20 cellular contexts compared by ENCODE assay signal in the genomic region with DNA sequence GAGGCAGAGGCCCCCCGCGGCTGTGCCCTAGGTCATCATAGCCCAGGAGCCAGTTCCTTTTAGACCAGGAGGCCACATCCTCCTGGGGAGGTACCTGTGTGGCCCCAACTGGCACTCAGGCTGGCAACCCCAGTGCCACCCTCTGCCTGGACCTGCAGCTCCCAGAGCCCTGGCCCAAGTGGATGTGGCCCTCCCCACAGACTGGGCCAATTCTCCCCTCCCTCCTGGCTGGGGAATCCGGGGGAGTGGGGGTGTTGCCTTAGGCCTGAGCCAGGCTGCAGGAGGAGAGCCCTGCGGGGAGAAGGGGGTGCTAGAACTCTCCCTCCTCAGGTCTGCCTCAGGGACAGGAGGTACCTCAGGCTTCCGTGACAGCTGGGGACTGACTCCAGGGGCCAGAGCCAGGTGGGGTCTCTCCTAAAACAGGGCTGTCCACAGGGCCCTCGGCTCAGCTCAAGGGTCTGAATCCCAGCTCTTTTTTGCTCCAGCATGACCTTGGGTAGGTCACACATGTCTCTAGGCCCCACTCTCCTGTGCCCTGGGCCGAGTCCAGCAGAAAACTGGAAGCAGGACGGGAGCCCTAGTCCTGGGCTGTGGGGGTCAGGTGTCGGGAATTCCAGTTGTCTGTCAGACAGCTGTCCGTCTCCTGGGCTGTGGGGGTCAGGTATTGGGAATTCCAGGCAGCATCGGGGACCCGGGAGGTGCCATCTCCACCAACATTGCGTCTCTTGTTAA. TPM values are rescaled to one million over a fixed set of nuclear protein-coding genes. Genes with fewer than 3 reads are reported as not detected.
A peak's percentile ranks its signal among the peaks of the same experiment; 100 is the strongest.
DNase-seq lines count a peak whose midpoint lies in the region; ATAC-seq, FAIRE-seq and TF ChIP-seq lines count a peak whose summit lies in the region.
"Had no signal": no experiment of that assay in that cellular context is flagged by ENCODE, and none has a peak within 500 bp of the region (broad histone marks: within the 10 kb centered on the region; RNA-seq: fewer than 3 reads in every experiment).

No MANE protein-coding gene starts in this region.

- no peak for FAIRE-seq in kidney (lab: Jason Lieb, UNC)

- H3K27ac ChIP-seq in kidney (ENCODE audit: low read depth in 2 of 2, low read length in 2 of 2), result peak overlapping the region; percentile 37 to 43
- peak overlapping the region; percentile 21 for H3K27ac ChIP-seq in vagina
- H3K27ac ChIP-seq: left lung, suprapubic skin, VCaP had no signal

- peaks cover 0 to 8% of the 10 kb centered on the region in 2 donors for H3K4me1 ChIP-seq in kidney (ENCODE audit: control insufficient read depth in 1 of 2, insufficient read depth in 1 of 2, low read depth in 1 of 2, low read length in 2 of 2)
- H3K4me1 ChIP-seq in vagina, result peaks cover 24% of the 10 kb centered on the region
- H3K4me1 ChIP-seq: left lung had no signal

- H3K9me3 ChIP-seq in kidney (ENCODE audit: control insufficient read depth in 1 of 2, low read length in 2 of 2) (no peaks in the 10 kb centered on the region), vagina (no peaks in the 10 kb centered on the region)
- H3K9me3 ChIP-seq: left lung, suprapubic skin had no signal

- no peak for TF ChIP-seq POLR2A in vagina (IDR thresholded peaks at IDR 0.05)

- no peak for DNase-seq in stimulated activated naive CD8-positive, alpha-beta T cell treated with anti-CD3 and anti-CD28 coated beads, Interleukin-15, amount 100 ng/mL, for 72 hours
- no peak for DNase-seq in stimulated activated naive CD8-positive, alpha-beta T cell treated with anti-CD3 and anti-CD28 coated beads, Interleukin-15, Interleukin-2, amounts not matched to agents 100 U/mL and 50 U/mL, for 24 hours
- DNase-seq in kidney, result no peak
- DNase-seq in vagina (ENCODE audit: extremely low spot score in 2 of 2), result no peak
- no peak for DNase-seq in DMS114 treated with DMSO at 0.1 percent for 48 hours (lab: John Stamatoyannopoulos, UW; ENCODE audit: unreplicated experiment)
- no peak for DNase-seq in effector memory CD8-positive, alpha-beta T cell
- DNase-seq: activated effector memory CD4-positive, alpha-beta T cell treated with Interleukin-2 at 50 U/mL for 16 hours; CD4-positive, alpha-beta memory T cell; dorsolateral prefrontal cortex; hippocampal formation; left lung; MM.1S; NCI-H1930; NCI-H524 treated with DMSO at 0.1 percent for 48 hours had no signal

- no peaks in the 10 kb centered on the region for H3K9me3 Mint-ChIP-seq in stimulated activated naive CD8-positive, alpha-beta T cell treated with anti-CD3 and anti-CD28 coated beads, Interleukin-15, amount 100 ng/mL, for 72 hours
- no peaks in the 10 kb centered on the region for H3K9me3 Mint-ChIP-seq in effector memory CD8-positive, alpha-beta T cell
- H3K9me3 Mint-ChIP-seq: CD4-positive, alpha-beta memory T cell had no signal

- ATAC-seq in stimulated activated naive CD8-positive, alpha-beta T cell treated with anti-CD3 and anti-CD28 coated beads, Interleukin-15, amount 100 ng/mL, for 72 hours, result no peak
- no peak for ATAC-seq in stimulated activated naive CD8-positive, alpha-beta T cell treated with anti-CD3 and anti-CD28 coated beads, Interleukin-15, Interleukin-2, amounts not matched to agents 100 U/mL and 50 U/mL, for 24 hours
- ATAC-seq in effector memory CD8-positive, alpha-beta T cell (replicated peaks), result no peak

- peak overlapping the region; percentile 46 to 59 for H3K27ac Mint-ChIP-seq in stimulated activated naive CD8-positive, alpha-beta T cell treated with anti-CD3 and anti-CD28 coated beads, Interleukin-15, amount 100 ng/mL, for 72 hours
- peak overlapping the region in 1 of 2 donors; percentile 20 for H3K27ac Mint-ChIP-seq in effector memory CD8-positive, alpha-beta T cell

- H3K4me1 Mint-ChIP-seq in stimulated activated naive CD8-positive, alpha-beta T cell treated with anti-CD3 and anti-CD28 coated beads, Interleukin-15, amount 100 ng/mL, for 72 hours, result peaks cover 10% of the 10 kb centered on the region
- peaks cover 0 to 2% of the 10 kb centered on the region in 2 donors for H3K4me1 Mint-ChIP-seq in effector memory CD8-positive, alpha-beta T cell (ENCODE audit: low read depth in 2 of 2)

- intact Hi-C loops in kidney (cut with DNase I), result no loop called here
- intact Hi-C loops in vagina (cut with DNase I), result no loop called here

- H3K4me3 ChIP-seq in kidney (ENCODE audit: low read length in 2 of 2) (no peak overlapping the region), vagina (no peak overlapping the region)
- H3K4me3 ChIP-seq: dorsolateral prefrontal cortex, left lung, suprapubic skin had no signal

- H3K27me3 Mint-ChIP-seq in stimulated activated naive CD8-positive, alpha-beta T cell treated with anti-CD3 and anti-CD28 coated beads, Interleukin-15, amount 100 ng/mL, for 72 hours, result no peaks in the 10 kb centered on the region
- H3K27me3 Mint-ChIP-seq in effector memory CD8-positive, alpha-beta T cell, result no peaks in the 10 kb centered on the region
- H3K27me3 Mint-ChIP-seq: CD4-positive, alpha-beta memory T cell had no signal

- peaks cover 2% of the 10 kb centered on the region for H3K36me3 Mint-ChIP-seq in effector memory CD8-positive, alpha-beta T cell (ENCODE audit: insufficient read depth)
- H3K36me3 Mint-ChIP-seq: CD4-positive, alpha-beta memory T cell had no signal

- no peaks in the 10 kb centered on the region for H3K36me3 ChIP-seq in kidney (ENCODE audit: control insufficient read depth in 1 of 2, insufficient read depth in 2 of 2, low read length in 2 of 2)
- no peaks in the 10 kb centered on the region for H3K36me3 ChIP-seq in vagina

- H3K27me3 ChIP-seq in vagina, result no peaks in the 10 kb centered on the region
- H3K27me3 ChIP-seq: dorsolateral prefrontal cortex, left lung, suprapubic skin had no signal

- no peak overlapping the region for H3K4me3 Mint-ChIP-seq in stimulated activated naive CD8-positive, alpha-beta T cell treated with anti-CD3 and anti-CD28 coated beads, Interleukin-15, amount 100 ng/mL, for 72 hours
- no peak overlapping the region for H3K4me3 Mint-ChIP-seq in effector memory CD8-positive, alpha-beta T cell
- H3K4me3 Mint-ChIP-seq: CD4-positive, alpha-beta memory T cell had no signal

- no peak overlapping the region for H3K9ac ChIP-seq in kidney (ENCODE audit: low read length in 2 of 2)

- TF ChIP-seq CTCF in kidney (IDR thresholded peaks at IDR 0.05; ENCODE audit: borderline replicate concordance, extremely low read depth, insufficient read depth) (no peak), vagina (IDR thresholded peaks at IDR 0.05) (no peak)

RNA-seq across cellular contexts. Expression of a gene that starts 9.6 kb away (rescaled TPM):
- total RNA-seq in kidney (22.1 TPM), vagina (25.0 TPM)
- 30.4 TPM for polyA plus RNA-seq in kidney (ENCODE audit: insufficient read depth, low read depth, low replicate concordance)

RNA-seq across cellular contexts. Expression of a gene that starts 19.5 kb away (rescaled TPM):
- total RNA-seq in kidney (7.0 TPM), vagina (16.9 TPM)
- 1.5 TPM for polyA plus RNA-seq in kidney (ENCODE audit: insufficient read depth, low read depth, low replicate concordance)

RNA-seq across cellular contexts. Expression of a gene that starts 26.6 kb away (rescaled TPM):
- total RNA-seq in kidney (11.6 TPM), vagina (35.4 TPM)
- 11.9 TPM for polyA plus RNA-seq in kidney (ENCODE audit: insufficient read depth, low read depth, low replicate concordance)

RNA-seq across cellular contexts. Expression of a gene that starts 46.0 kb away (rescaled TPM):
- total RNA-seq in kidney, result 11.0 TPM
- polyA plus RNA-seq in kidney (ENCODE audit: insufficient read depth, low read depth, low replicate concordance), result 3.2 TPM
- 3.2 TPM for total RNA-seq in vagina

RNA-seq across cellular contexts. Expression of a gene that starts 50.0 kb away (rescaled TPM):
- total RNA-seq in kidney, result 2.3 TPM
- 0.84 TPM for polyA plus RNA-seq in kidney (ENCODE audit: insufficient read depth, low read depth, low replicate concordance)
- not detected for total RNA-seq in vagina
- total RNA-seq: A673; activated CD8-positive, alpha-beta memory T cell treated with anti-CD3 and anti-CD28 coated beads for 36 hours; CD4-positive, alpha-beta memory T cell; fibroblast of lung; myocyte had no signal
- polyA plus RNA-seq: CD4-positive, alpha-beta memory T cell; fibroblast of lung had no signal
